Comparison of ENCODE assay signal across 8 cellular contexts in the genomic region with DNA sequence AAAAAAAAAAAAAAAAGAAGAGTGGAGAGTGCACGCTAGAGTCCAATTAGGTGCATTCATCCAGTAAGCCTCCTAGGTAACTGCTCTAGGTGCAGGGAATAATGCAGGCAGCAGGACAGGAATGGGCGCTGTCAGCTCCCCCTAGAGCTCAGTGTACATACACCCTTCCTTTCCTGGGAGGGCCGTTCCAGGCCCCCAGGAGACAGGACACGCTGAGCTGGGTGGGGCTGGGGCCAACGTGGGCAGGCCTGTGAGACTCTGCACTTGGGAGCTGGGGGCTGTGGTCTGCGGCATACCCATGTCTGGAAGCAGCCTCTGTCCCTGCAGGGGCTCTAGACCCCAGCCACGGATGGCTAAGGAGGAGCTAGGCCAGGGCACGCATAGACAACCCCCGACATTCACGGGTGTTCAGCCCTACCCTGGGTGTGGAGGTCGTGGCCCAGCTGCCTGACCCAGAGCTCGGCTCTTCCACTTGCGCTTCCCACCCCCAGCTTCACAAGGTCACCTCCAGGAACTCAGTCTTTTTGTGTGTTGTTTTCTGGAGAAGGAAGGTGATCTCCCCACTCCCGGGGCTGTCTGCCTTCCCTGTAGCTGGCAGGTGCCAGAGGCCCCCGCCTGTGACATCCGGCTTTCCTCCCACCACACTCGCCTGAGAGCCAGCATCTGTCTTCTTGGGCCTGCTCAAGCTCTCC. TPM values are rescaled to one million over a fixed set of nuclear protein-coding genes. Genes with fewer than 3 reads are reported as not detected.
DNase-seq lines count a peak whose midpoint lies in the region; ATAC-seq and TF ChIP-seq lines count a peak whose summit lies in the region.

No MANE protein-coding gene starts in this region.

- H2AFZ ChIP-seq in osteoblast (ENCODE audit: low read length): peak overlapping the region; percentile 76

- peaks cover 6% of the 10 kb centered on the region for H3K79me2 ChIP-seq in osteoblast (ENCODE audit: insufficient read depth, low read length)

- no peaks in the 10 kb centered on the region for H3K27me3 ChIP-seq in osteoblast (ENCODE audit: insufficient read depth, low read length)

- H3K4me2 ChIP-seq in osteoblast (ENCODE audit: insufficient read depth, low read length): peak overlapping the region; percentile 87

- peaks cover 3% of the 10 kb centered on the region for H3K27me3 Mint-ChIP-seq in activated T-cell treated with anti-CD3 and anti-CD28 coated beads, Interleukin-2, amount 50 U/mL, for 24 hours
- H3K27me3 Mint-ChIP-seq in endothelial cell (ENCODE audit: unreplicated experiment): peaks cover 18% of the 10 kb centered on the region

- no peak for DNase-seq in activated T-cell treated with anti-CD3 and anti-CD28 coated beads, Interleukin-2, amount 50 U/mL, for 24 hours
- DNase-seq in activated T-cell treated with anti-CD3 and anti-CD28 coated beads, Interleukin-2, amount 50 U/mL, for 48 hours: no peak
- DNase-seq in SK-MEL-5 (ENCODE audit: low read depth, low spot score) (peak; percentile 59), endothelial cell (ENCODE audit: low spot score) (no peak), osteoblast (ENCODE audit: insufficient read length, low spot score, missing footprints) (no peak)

- no peaks in the 10 kb centered on the region for H3K9me3 Mint-ChIP-seq in activated T-cell treated with anti-CD3 and anti-CD28 coated beads, Interleukin-2, amount 50 U/mL, for 24 hours
- no peaks in the 10 kb centered on the region for H3K9me3 Mint-ChIP-seq in endothelial cell (ENCODE audit: unreplicated experiment)

- H4K20me1 ChIP-seq in osteoblast (ENCODE audit: insufficient read depth, low read length): peaks cover 12% of the 10 kb centered on the region

- peak overlapping the region; percentile 89 for H3K27ac Mint-ChIP-seq in activated T-cell treated with anti-CD3 and anti-CD28 coated beads, Interleukin-2, amount 50 U/mL, for 24 hours
- no peak overlapping the region for H3K27ac Mint-ChIP-seq in endothelial cell (ENCODE audit: unreplicated experiment)

- H3K4me3 Mint-ChIP-seq in activated T-cell treated with anti-CD3 and anti-CD28 coated beads, Interleukin-2, amount 50 U/mL, for 24 hours: peak overlapping the region; percentile 85
- H3K4me3 Mint-ChIP-seq in endothelial cell (ENCODE audit: unreplicated experiment): peak overlapping the region; percentile 67

- peaks cover 20% of the 10 kb centered on the region for H3K4me1 ChIP-seq in osteoblast (ENCODE audit: insufficient read depth, low read length)

- H3K27ac ChIP-seq in osteoblast (ENCODE audit: low read depth, low read length): peak overlapping the region; percentile 37

- H3K36me3 Mint-ChIP-seq in activated T-cell treated with anti-CD3 and anti-CD28 coated beads, Interleukin-2, amount 50 U/mL, for 24 hours (ENCODE audit: low read depth): peaks cover 12% of the 10 kb centered on the region
- no peaks in the 10 kb centered on the region for H3K36me3 Mint-ChIP-seq in endothelial cell (ENCODE audit: low read depth, unreplicated experiment)

- TF ChIP-seq CTCF in endothelial cell (IDR thresholded peaks at IDR 0.05; ENCODE audit: unreplicated experiment): no peak
- no peak for TF ChIP-seq CTCF in osteoblast (IDR thresholded peaks at IDR 0.05; ENCODE audit: extremely low read depth, low read depth, low read length)

- ATAC-seq in HG03159 (IDR thresholded peaks at IDR 0.05; ENCODE audit: unreplicated experiment) (peak; percentile 18), GM21423 (IDR thresholded peaks at IDR 0.05; ENCODE audit: unreplicated experiment) (no peak), HG03378 (IDR thresholded peaks at IDR 0.05; ENCODE audit: unreplicated experiment) (no peak)

- no peaks in the 10 kb centered on the region for H3K36me3 ChIP-seq in osteoblast (ENCODE audit: insufficient read depth, low read length)

- in situ Hi-C loops in SK-MEL-5 (cut with HindIII; ENCODE audit: low pct_unique_long_range_greater_than_20kb, low sequenced_read_pairs): no loop called here

- peak overlapping the region; percentile 84 for H3K4me3 ChIP-seq in osteoblast (ENCODE audit: insufficient read depth, low read length)

- H3K4me1 Mint-ChIP-seq in activated T-cell treated with anti-CD3 and anti-CD28 coated beads, Interleukin-2, amount 50 U/mL, for 24 hours (ENCODE audit: low read depth): peaks cover 29% of the 10 kb centered on the region
- H3K4me1 Mint-ChIP-seq in endothelial cell (ENCODE audit: unreplicated experiment): no peaks in the 10 kb centered on the region

- no peaks in the 10 kb centered on the region for H3K9me3 ChIP-seq in osteoblast (ENCODE audit: low read depth, low read length)

RNA-seq across cellular contexts. Expression of a gene that starts 1.0 kb away (rescaled TPM):
- total RNA-seq in SK-MEL-5 (2014; rRNA removed; shearing (Covaris generic)): 18.6 and 18.7 TPM in 2 replicates
- 29.8 and 38.1 TPM in 2 replicates for polyA plus RNA-seq in SK-MEL-5 (2015; cell fraction: cytosol; rRNA removed)
- 61.7 and 75.8 TPM in 2 replicates for polyA plus RNA-seq in SK-MEL-5 (2015; cell fraction: nucleus; rRNA removed)
- total RNA-seq in endothelial cell (ENCODE audit: unreplicated experiment) (11.1 TPM), osteoblast (20.9 and 21.7 TPM in 2 replicates)

RNA-seq across cellular contexts. Expression of a gene that starts 5.0 kb away (rescaled TPM):
- total RNA-seq in SK-MEL-5 (2014; rRNA removed; shearing (Covaris generic)): 133 and 138 TPM in 2 replicates
- polyA plus RNA-seq in SK-MEL-5 (2015; cell fraction: cytosol; rRNA removed): 158 and 167 TPM in 2 replicates
- polyA plus RNA-seq in SK-MEL-5 (2015; cell fraction: nucleus; rRNA removed): 47.4 and 95.7 TPM in 2 replicates
- total RNA-seq in endothelial cell (ENCODE audit: unreplicated experiment): 11.2 TPM
- total RNA-seq in osteoblast: 30.9 and 33.3 TPM in 2 replicates

RNA-seq across cellular contexts. Expression of a gene that starts 6.3 kb away (rescaled TPM):
- total RNA-seq in SK-MEL-5 (2014; rRNA removed; shearing (Covaris generic)): 17.7 and 18.1 TPM in 2 replicates
- 9.7 and 14.8 TPM in 2 replicates for polyA plus RNA-seq in SK-MEL-5 (2015; cell fraction: cytosol; rRNA removed)
- polyA plus RNA-seq in SK-MEL-5 (2015; cell fraction: nucleus; rRNA removed): 592 and 812 TPM in 2 replicates
- total RNA-seq in endothelial cell (ENCODE audit: unreplicated experiment) (0.85 TPM), osteoblast (2.1 and 2.2 TPM in 2 replicates)

RNA-seq across cellular contexts. Expression of a gene that starts 6.9 kb away (rescaled TPM):
- total RNA-seq in SK-MEL-5 (2014; rRNA removed; shearing (Covaris generic)): 17.9 and 23.3 TPM in 2 replicates
- polyA plus RNA-seq in SK-MEL-5 (2015; cell fraction: cytosol; rRNA removed): 19.3 and 22.1 TPM in 2 replicates
- 306 and 358 TPM in 2 replicates for polyA plus RNA-seq in SK-MEL-5 (2015; cell fraction: nucleus; rRNA removed)
- total RNA-seq in endothelial cell (ENCODE audit: unreplicated experiment) (1.5 TPM), osteoblast (12.7 and 16.3 TPM in 2 replicates)

RNA-seq across cellular contexts. Expression of a gene that starts 14.4 kb away (rescaled TPM):
- total RNA-seq in SK-MEL-5 (2014; rRNA removed; shearing (Covaris generic)): 6.6 and 7.3 TPM in 2 replicates
- polyA plus RNA-seq in SK-MEL-5 (2015; cell fraction: cytosol; rRNA removed): 32.7 and 39.6 TPM in 2 replicates
- 13.0 and 25.6 TPM in 2 replicates for polyA plus RNA-seq in SK-MEL-5 (2015; cell fraction: nucleus; rRNA removed)
- not detected for total RNA-seq in endothelial cell (ENCODE audit: unreplicated experiment)
- total RNA-seq in osteoblast: not detected in 2 replicates
